Comparison of ENCODE assay signal across 15 cellular contexts in genomic region chr3:148329481-148330220, GRCh38.
DNase-seq lines count a peak whose midpoint lies in the region; TF ChIP-seq lines count a peak whose summit lies in the region.
"Had no signal": no experiment of that assay in that cellular context is flagged by ENCODE, and none has a peak within 500 bp of the region (broad histone marks: within the 10 kb centered on the region; RNA-seq: fewer than 3 reads in every experiment).

No MANE protein-coding gene starts in this region.

- no peak for TF ChIP-seq POLR2A in vagina (IDR thresholded peaks at IDR 0.05)

- TF ChIP-seq CTCF in vagina (IDR thresholded peaks at IDR 0.05) = no peak

- H3K4me3 ChIP-seq in vagina = no peak overlapping the region
- H3K4me3 ChIP-seq: colonic mucosa, mucosa of descending colon had no signal

- no peaks in the 10 kb centered on the region for H3K36me3 ChIP-seq in vagina
- H3K36me3 ChIP-seq: colonic mucosa had no signal

- no peaks in the 10 kb centered on the region for H3K9me3 ChIP-seq in vagina
- H3K9me3 ChIP-seq: colonic mucosa, mucosa of descending colon had no signal

- no peaks in the 10 kb centered on the region for H3K4me1 ChIP-seq in vagina
- H3K4me1 ChIP-seq: colonic mucosa had no signal

- H3K27me3 ChIP-seq in vagina = no peaks in the 10 kb centered on the region
- H3K27me3 ChIP-seq: colonic mucosa had no signal

- peak; percentile 20 for DNase-seq in NCI-H1105 treated with DMSO at 0.1 percent for 48 hours (lab: John Stamatoyannopoulos, UW)
- no peak for DNase-seq in NCI-H1105 (lab: John Stamatoyannopoulos, UW)
- peak; percentile 72 to 73 for DNase-seq in SHP77 (lab: John Stamatoyannopoulos, UW)
- DNase-seq in globus pallidus (ENCODE audit: low spot score) = peak; percentile 19
- no peak for DNase-seq in NCI-H2196 (lab: John Stamatoyannopoulos, UW; ENCODE audit: unreplicated experiment)
- no peak for DNase-seq in activated T-cell treated with anti-CD3 and anti-CD28 coated beads, Interleukin-2, amount 50 U/mL, for 1 hour
- no peak for DNase-seq in vagina (ENCODE audit: extremely low spot score in 2 of 2)
- no peak for DNase-seq in SIG-M5 treated with dmso at 0.1 percent for 504 hours (lab: John Stamatoyannopoulos, UW; ENCODE audit: unreplicated experiment)
- DNase-seq: activated CD4-positive, alpha-beta T cell treated with anti-CD3 and anti-CD28 coated beads for 4 hours; activated T-cell treated with anti-CD3 and anti-CD28 coated beads for 4 hours; CD8-positive, alpha-beta memory T cell; colonic mucosa; mucosa of descending colon; PC-3; posterior cingulate gyrus had no signal

- no peak overlapping the region for H3K27ac ChIP-seq in vagina
- H3K27ac ChIP-seq: colonic mucosa had no signal

- intact Hi-C loops in vagina (cut with DNase I) = no loop called here

Comparison
In these comparisons a context has a peak if more than half of its experiments do, and no peak if none do; other contexts are left out.
1. DNase-seq: peak in NCI-H1105 treated with DMSO at 0.1 percent for 48 hours (single experiment), SHP77 (2 of 2) and globus pallidus (single experiment); none in NCI-H1105 (single experiment), NCI-H2196 (single experiment), activated T-cell treated with anti-CD3 and anti-CD28 coated beads, Interleukin-2, amount 50 U/mL, for 1 hour (single experiment), vagina (0 of 2) and SIG-M5 treated with dmso at 0.1 percent for 504 hours (single experiment).